8 cellular contexts compared by ENCODE assay signal in the genomic region with DNA sequence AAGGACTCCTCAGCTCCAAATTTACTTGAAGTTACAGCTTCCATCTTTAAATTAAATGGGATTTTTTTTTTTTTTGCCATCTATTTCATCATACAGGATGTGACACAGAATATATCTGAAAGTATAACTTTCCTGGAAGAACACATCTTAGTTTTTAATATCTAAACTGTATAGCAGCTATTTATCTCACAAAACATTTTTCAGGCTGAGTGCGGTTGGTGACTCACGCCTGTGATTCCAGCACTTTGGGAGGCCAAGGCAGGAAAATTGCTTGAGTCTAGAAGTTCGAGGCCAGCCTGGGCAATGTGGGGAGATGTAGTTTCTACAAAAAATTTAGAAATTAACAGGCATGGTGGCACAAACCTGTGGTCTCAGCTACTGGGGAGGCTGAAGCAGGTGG.
DNase-seq lines count a peak whose midpoint lies in the region; ATAC-seq and TF ChIP-seq lines count a peak whose summit lies in the region.
"Not testable (repeated sequence)": the region's sequence is repeated elsewhere in the genome, so short reads cannot be mapped to it uniquely, and the experiment has no call there.

No MANE protein-coding gene starts in this region.

- H3K27me3 Mint-ChIP-seq in CD14-positive monocyte (ENCODE audit: low read depth in 3 of 3), result peaks cover 36 to 43% (median 43%) of the 10 kb centered on the region in 3 donors
- peaks cover 26% of the 10 kb centered on the region for H3K27me3 Mint-ChIP-seq in activated T-cell treated with anti-CD3 and anti-CD28 coated beads, Interleukin-2, amount 50 U/mL, for 24 hours
- H3K27me3 Mint-ChIP-seq in natural killer cell treated with Interleukin-12 subunit alpha and Interleukin-12 subunit beta and Interleukin-15 and Interleukin-18, amount 100 ng/mL, for 72 hours, result peaks cover 25 to 27% of the 10 kb centered on the region in 2 donors
- peaks cover 19 to 23% of the 10 kb centered on the region in 2 donors for H3K27me3 Mint-ChIP-seq in stimulated activated naive B cell treated with anti-CD40 and anti-IgM and Interleukin-4, amounts not matched to agents 10 μg/mL and 1 μg/mL and 100 μg/mL, for 72 hours

- H3K4me1 Mint-ChIP-seq in CD14-positive monocyte, result peaks cover 37% of the 10 kb centered on the region
- peaks cover 38% of the 10 kb centered on the region for H3K4me1 Mint-ChIP-seq in activated T-cell treated with anti-CD3 and anti-CD28 coated beads, Interleukin-2, amount 50 U/mL, for 24 hours (ENCODE audit: low read depth)
- H3K4me1 Mint-ChIP-seq in natural killer cell treated with Interleukin-12 subunit alpha and Interleukin-12 subunit beta and Interleukin-15 and Interleukin-18, amount 100 ng/mL, for 72 hours (ENCODE audit: low read depth in 2 of 2), result peaks cover 17 to 20% of the 10 kb centered on the region in 2 donors
- H3K4me1 Mint-ChIP-seq in stimulated activated naive B cell treated with anti-CD40 and anti-IgM and Interleukin-4, amounts not matched to agents 10 μg/mL and 1 μg/mL and 100 μg/mL, for 72 hours, result peaks cover 13 to 23% of the 10 kb centered on the region in 2 donors

- TF ChIP-seq CTCF in CD14-positive monocyte (IDR thresholded peaks at IDR 0.05); HEK293 (tag by site-specific recombination; IDR thresholded peaks at IDR 0.05); mammary epithelial cell (conservative IDR thresholded peaks at IDR 0.05 in 1 of 2, IDR thresholded peaks at IDR 0.05 in 1 of 2; ENCODE audit: extremely low read depth in 1 of 2, insufficient read depth in 1 of 2, low read depth in 1 of 2, low read length in 2 of 2); foreskin fibroblast (IDR thresholded peaks at IDR 0.05; ENCODE audit: low read depth, low read length): not testable (repeated sequence)

- peaks cover 0 to 26% (median 10%) of the 10 kb centered on the region in 7 donors for H3K9me3 Mint-ChIP-seq in CD14-positive monocyte
- peaks cover 11% of the 10 kb centered on the region for H3K9me3 Mint-ChIP-seq in activated T-cell treated with anti-CD3 and anti-CD28 coated beads, Interleukin-2, amount 50 U/mL, for 24 hours
- not testable (repeated sequence) for H3K9me3 Mint-ChIP-seq in natural killer cell treated with Interleukin-12 subunit alpha and Interleukin-12 subunit beta and Interleukin-15 and Interleukin-18, amount 100 ng/mL, for 72 hours; stimulated activated naive B cell treated with anti-CD40 and anti-IgM and Interleukin-4, amounts not matched to agents 10 μg/mL and 1 μg/mL and 100 μg/mL, for 72 hours

- BruUV-seq in mammary epithelial cell (replicated peaks; lab: Mats Ljungman, UMichigan), result not testable (repeated sequence)

- H2AFZ ChIP-seq in mammary epithelial cell (ENCODE audit: low read depth, low read length), result not testable (repeated sequence)

- in situ Hi-C loops in mammary epithelial cell (cut with MboI; ENCODE audit: low sequenced_read_pairs in 2 of 2), result not testable (repeated sequence)

- H3K4me3 ChIP-seq in HEK293 (ENCODE audit: low read depth, low read length) (peak overlapping the region; percentile 78), mammary epithelial cell (replicated peaks in 1 of 3; ENCODE audit: insufficient read depth in 1 of 3, low read depth in 2 of 3, low read length in 3 of 3) (peak overlapping the region in 2 of 3 experiments; percentile 81 to 100), foreskin fibroblast (ENCODE audit: low read depth in 1 of 2, low read length in 2 of 2) (peak overlapping the region; percentile 64 to 88)

- not testable (repeated sequence) for H3K27me3 ChIP-seq in mammary epithelial cell (ENCODE audit: insufficient read depth, low read length)

- H3K79me2 ChIP-seq in mammary epithelial cell (ENCODE audit: insufficient read depth, low read length), result peaks cover 28% of the 10 kb centered on the region

- H3K4me1 ChIP-seq in HEK293 (ENCODE audit: control insufficient read depth, insufficient read depth, low read length) (peaks cover 11% of the 10 kb centered on the region; the same call in 1 of the 2 replicates), mammary epithelial cell (ENCODE audit: insufficient read depth, low read length) (peaks cover 12% of the 10 kb centered on the region)

- not testable (repeated sequence) for H3K27ac ChIP-seq in HEK293 (ENCODE audit: extremely low read depth, low read depth, low read length); mammary epithelial cell (ENCODE audit: insufficient read depth, low read depth, low read length)

- H3K9me3 ChIP-seq in HEK293 (ENCODE audit: control insufficient read depth, insufficient read depth, low read depth, low read length); mammary epithelial cell (replicated peaks; ENCODE audit: insufficient read depth, low read length): not testable (repeated sequence)

- not testable (repeated sequence) for H3K9ac ChIP-seq in mammary epithelial cell (ENCODE audit: insufficient read depth, low read length)

- not testable (repeated sequence) for H4K20me1 ChIP-seq in mammary epithelial cell (ENCODE audit: insufficient read depth, low read length)

- POLR2A ChIA-PET in HEK293 (lab: Yijun Ruan, JAX), result not testable (repeated sequence)

- H3K27ac Mint-ChIP-seq in CD14-positive monocyte; stimulated activated naive B cell treated with anti-CD40 and anti-IgM and Interleukin-4, amounts not matched to agents 10 μg/mL and 1 μg/mL and 100 μg/mL, for 72 hours: not testable (repeated sequence)
- peak overlapping the region; percentile 88 for H3K27ac Mint-ChIP-seq in activated T-cell treated with anti-CD3 and anti-CD28 coated beads, Interleukin-2, amount 50 U/mL, for 24 hours
- peak overlapping the region; percentile 50 to 68 for H3K27ac Mint-ChIP-seq in natural killer cell treated with Interleukin-12 subunit alpha and Interleukin-12 subunit beta and Interleukin-15 and Interleukin-18, amount 100 ng/mL, for 72 hours

- H3K4me2 ChIP-seq in mammary epithelial cell (ENCODE audit: insufficient read depth, low read depth, low read length), result peak overlapping the region; percentile 95

- H3K36me3 Mint-ChIP-seq in CD14-positive monocyte, result peaks cover 0 to 12% of the 10 kb centered on the region in 2 donors
- peaks cover 49% of the 10 kb centered on the region for H3K36me3 Mint-ChIP-seq in activated T-cell treated with anti-CD3 and anti-CD28 coated beads, Interleukin-2, amount 50 U/mL, for 24 hours (ENCODE audit: low read depth)
- peaks cover 20% of the 10 kb centered on the region for H3K36me3 Mint-ChIP-seq in natural killer cell treated with Interleukin-12 subunit alpha and Interleukin-12 subunit beta and Interleukin-15 and Interleukin-18, amount 100 ng/mL, for 72 hours
- H3K36me3 Mint-ChIP-seq in stimulated activated naive B cell treated with anti-CD40 and anti-IgM and Interleukin-4, amounts not matched to agents 10 μg/mL and 1 μg/mL and 100 μg/mL, for 72 hours, result peaks cover 10 to 20% of the 10 kb centered on the region in 2 donors

- CTCF ChIA-PET in HEK293 (lab: Yijun Ruan, JAX), result interaction anchor here (2.1 kb wide), 1 partner anchor 38 kb away, joined by 5 read pairs; no protein-coding TSS in a partner anchor
- CTCF ChIA-PET in mammary epithelial cell (lab: Charles Lee; ENCODE audit: low non-redundant PET), result not testable (repeated sequence)

- H3K36me3 ChIP-seq in HEK293 (ENCODE audit: control insufficient read depth in 2 of 2, insufficient read depth in 1 of 2, low read length in 2 of 2), result peaks cover 15 to 34% of the 10 kb centered on the region in 2 experiments
- H3K36me3 ChIP-seq in mammary epithelial cell (ENCODE audit: insufficient read depth, low read length), result not testable (repeated sequence)

- DNase-seq in CD14-positive monocyte (ENCODE audit: low spot score); activated T-cell treated with anti-CD3 and anti-CD28 coated beads, Interleukin-2, amount 50 U/mL, for 24 hours; natural killer cell treated with Interleukin-12 subunit alpha and Interleukin-12 subunit beta and Interleukin-15 and Interleukin-18, amount 100 ng/mL, for 72 hours (ENCODE audit: low spot score); stimulated activated naive B cell treated with anti-CD40 and anti-IgM and Interleukin-4, amounts not matched to agents 10 μg/mL and 1 μg/mL and 100 μg/mL, for 72 hours: not testable (repeated sequence)
- DNase-seq in RKO (ENCODE audit: low spot score), result peak; percentile 72
- DNase-seq in mammary epithelial cell, result peak; percentile 14
- peak; percentile 59 to 76 for DNase-seq in foreskin fibroblast

- not testable (repeated sequence) for ATAC-seq in natural killer cell treated with Interleukin-12 subunit alpha and Interleukin-12 subunit beta and Interleukin-15 and Interleukin-18, amount 100 ng/mL, for 72 hours; stimulated activated naive B cell treated with anti-CD40 and anti-IgM and Interleukin-4, amounts not matched to agents 10 μg/mL and 1 μg/mL and 100 μg/mL, for 72 hours (replicated peaks)

- H3K4me3 Mint-ChIP-seq in CD14-positive monocyte, result peak overlapping the region; percentile 34 to 91
- H3K4me3 Mint-ChIP-seq in activated T-cell treated with anti-CD3 and anti-CD28 coated beads, Interleukin-2, amount 50 U/mL, for 24 hours, result peak overlapping the region; percentile 90
- H3K4me3 Mint-ChIP-seq in natural killer cell treated with Interleukin-12 subunit alpha and Interleukin-12 subunit beta and Interleukin-15 and Interleukin-18, amount 100 ng/mL, for 72 hours, result peak overlapping the region; percentile 91
- H3K4me3 Mint-ChIP-seq in stimulated activated naive B cell treated with anti-CD40 and anti-IgM and Interleukin-4, amounts not matched to agents 10 μg/mL and 1 μg/mL and 100 μg/mL, for 72 hours, result peak overlapping the region; percentile 31 to 59

- 92% methylated on average over 3 of the region's 3 CpGs for WGBS in mammary epithelial cell (ENCODE audit: low coverage, missing lambda C conversion rate)

- dilution Hi-C loops in mammary epithelial cell (cut with HindIII; ENCODE audit: low sequenced_read_pairs), result not testable (repeated sequence)

- intact Hi-C loops in CD14-positive monocyte (cut with micrococcal nuclease), result loop anchor here in 1 of 2 donors (5.0 kb wide), 1 partner anchor 1393 kb away; no protein-coding TSS in a partner anchor
- intact Hi-C loops in mammary epithelial cell (cut with micrococcal nuclease), result loop anchor here (1.0 kb wide), 1 partner anchor 93 kb away; no protein-coding TSS in a partner anchor
